Comparison of ENCODE assay signal across 19 cellular contexts in genomic region chr3:171317133-171317532, GRCh38.
A peak's percentile ranks its signal among the peaks of the same experiment; 100 is the strongest.
DNase-seq lines count a peak whose midpoint lies in the region; ATAC-seq and TF ChIP-seq lines count a peak whose summit lies in the region.
"Had no signal": no experiment of that assay in that cellular context is flagged by ENCODE, and none has a peak within 500 bp of the region (broad histone marks: within the 10 kb centered on the region; RNA-seq: fewer than 3 reads in every experiment).

No MANE protein-coding gene starts in this region.

- peaks cover 6% of the 10 kb centered on the region for H3K4me1 ChIP-seq in testis

- TF ChIP-seq CTCF in testis (IDR thresholded peaks at IDR 0.05) (no peak), endothelial cell (IDR thresholded peaks at IDR 0.05; ENCODE audit: unreplicated experiment) (no peak)

- H3K9me3 ChIP-seq in testis, result no peaks in the 10 kb centered on the region

- H3K36me3 Mint-ChIP-seq in naive thymus-derived CD8-positive, alpha-beta T cell, result no peaks in the 10 kb centered on the region
- peaks cover 3% of the 10 kb centered on the region for H3K36me3 Mint-ChIP-seq in endothelial cell (ENCODE audit: low read depth, unreplicated experiment)
- H3K36me3 Mint-ChIP-seq: activated CD8-positive, alpha-beta memory T cell treated with anti-CD3 and anti-CD28 coated beads, Interleukin-2, amount 10 ng/mL, durations not matched to agents 7 days and 5 days; natural killer cell treated with Interleukin-12 subunit alpha and Interleukin-12 subunit beta and Interleukin-15 and Interleukin-18, amount 100 ng/mL, for 72 hours had no signal

- H3K27ac ChIP-seq in testis, result no peak overlapping the region
- H3K27ac ChIP-seq: RWPE1 had no signal

- no peaks in the 10 kb centered on the region for H3K36me3 ChIP-seq in testis (ENCODE audit: low read depth, missing control alignments)

- peaks cover 24 to 55% (median 46%) of the 10 kb centered on the region in 4 donors for H3K4me1 Mint-ChIP-seq in naive thymus-derived CD8-positive, alpha-beta T cell
- peaks cover 37% of the 10 kb centered on the region for H3K4me1 Mint-ChIP-seq in endothelial cell (ENCODE audit: unreplicated experiment)
- H3K4me1 Mint-ChIP-seq: activated B cell treated with CpG ODN at 0.5 μM for 24 hours had no signal

- no peak for DNase-seq in Right ventricle myocardium inferior (ENCODE audit: missing footprints)
- DNase-seq in cardiac septum (ENCODE audit: low spot score), result no peak
- peak; percentile 68 for DNase-seq in amniotic epithelial cell (ENCODE audit: low read depth)
- DNase-seq in left cardiac atrium, result peak; percentile 48
- peak; percentile 74 for DNase-seq in testis
- no peak for DNase-seq in naive thymus-derived CD8-positive, alpha-beta T cell
- no peak for DNase-seq in endothelial cell (ENCODE audit: low spot score)
- no peak for DNase-seq in posterior vena cava (ENCODE audit: low spot score)
- DNase-seq: activated B cell treated with CpG ODN at 0.5 μM for 24 hours; activated CD8-positive, alpha-beta memory T cell treated with anti-CD3 and anti-CD28 coated beads, Interleukin-2, amount 10 ng/mL, durations not matched to agents 7 days and 5 days; activated gamma-delta T cell treated with Interleukin-2 at 50 U/mL for 16 hours; KG1; NCI-H1436 treated with DMSO at 0.1 percent for 48 hours; retina; T-cell had no signal

- WGBS in testis, 2 donors, result 80 to 86% methylated on average over 2 of the region's 2 CpGs

- peak; percentile 77 for ATAC-seq in Right ventricle myocardium inferior
- ATAC-seq in left cardiac atrium, result peak; percentile 86 to 90
- ATAC-seq in naive thymus-derived CD8-positive, alpha-beta T cell, result no peak
- ATAC-seq: activated CD8-positive, alpha-beta memory T cell treated with anti-CD3 and anti-CD28 coated beads, Interleukin-2, amount 10 ng/mL, durations not matched to agents 7 days and 5 days; left lobe of liver; natural killer cell treated with Interleukin-12 subunit alpha and Interleukin-12 subunit beta and Interleukin-15 and Interleukin-18, amount 100 ng/mL, for 72 hours; T-cell had no signal

- no peaks in the 10 kb centered on the region for H3K27me3 ChIP-seq in testis

- H3K9me3 Mint-ChIP-seq in naive thymus-derived CD8-positive, alpha-beta T cell, result no peaks in the 10 kb centered on the region
- no peaks in the 10 kb centered on the region for H3K9me3 Mint-ChIP-seq in endothelial cell (ENCODE audit: unreplicated experiment)
- H3K9me3 Mint-ChIP-seq: activated B cell treated with CpG ODN at 0.5 μM for 24 hours; dendritic cell treated with granulocyte-macrophage colony-stimulating factor and Interleukin-4, amounts not matched to agents 40 ng/mL and 50 ng/mL, for 4 days; natural killer cell treated with Interleukin-12 subunit alpha and Interleukin-12 subunit beta and Interleukin-15 and Interleukin-18, amount 100 ng/mL, for 72 hours; T-cell had no signal

- H3K4me3 Mint-ChIP-seq in naive thymus-derived CD8-positive, alpha-beta T cell, result no peak overlapping the region
- H3K4me3 Mint-ChIP-seq in endothelial cell (ENCODE audit: unreplicated experiment), result no peak overlapping the region
- H3K4me3 Mint-ChIP-seq: activated B cell treated with CpG ODN at 0.5 μM for 24 hours; activated CD8-positive, alpha-beta memory T cell treated with anti-CD3 and anti-CD28 coated beads, Interleukin-2, amount 10 ng/mL, durations not matched to agents 7 days and 5 days; dendritic cell treated with granulocyte-macrophage colony-stimulating factor and Interleukin-4, amounts not matched to agents 40 ng/mL and 50 ng/mL, for 4 days; natural killer cell treated with Interleukin-12 subunit alpha and Interleukin-12 subunit beta and Interleukin-15 and Interleukin-18, amount 100 ng/mL, for 72 hours; T-cell had no signal

- H3K27ac Mint-ChIP-seq in naive thymus-derived CD8-positive, alpha-beta T cell, result peak overlapping the region in 1 of 10 donors; percentile 48
- no peak overlapping the region for H3K27ac Mint-ChIP-seq in endothelial cell (ENCODE audit: unreplicated experiment)
- H3K27ac Mint-ChIP-seq: activated B cell treated with CpG ODN at 0.5 μM for 24 hours; activated CD8-positive, alpha-beta memory T cell treated with anti-CD3 and anti-CD28 coated beads, Interleukin-2, amount 10 ng/mL, durations not matched to agents 7 days and 5 days; dendritic cell treated with granulocyte-macrophage colony-stimulating factor and Interleukin-4, amounts not matched to agents 40 ng/mL and 50 ng/mL, for 4 days; T-cell had no signal

- POLR2A ChIA-PET in naive thymus-derived CD8-positive, alpha-beta T cell (lab: Charles Lee), result no interaction called here

- no peak overlapping the region for H3K4me3 ChIP-seq in testis

- intact Hi-C loops in Right ventricle myocardium inferior (cut with DNase I) (no loop called here), cardiac septum (cut with DNase I) (loop anchor here (5.0 kb wide), 2 partner anchors 130 to 250 kb away; no protein-coding TSS in a partner anchor), left cardiac atrium (cut with DNase I) (no loop called here), testis (cut with DNase I; ENCODE audit: low total_unique reads) (no loop called here), posterior vena cava (cut with DNase I) (no loop called here)

- H3K27me3 Mint-ChIP-seq in naive thymus-derived CD8-positive, alpha-beta T cell, result no peaks in the 10 kb centered on the region
- peaks cover 1% of the 10 kb centered on the region for H3K27me3 Mint-ChIP-seq in endothelial cell (ENCODE audit: unreplicated experiment)
- H3K27me3 Mint-ChIP-seq: activated B cell treated with CpG ODN at 0.5 μM for 24 hours; activated CD8-positive, alpha-beta memory T cell treated with anti-CD3 and anti-CD28 coated beads, Interleukin-2, amount 10 ng/mL, durations not matched to agents 7 days and 5 days; dendritic cell treated with granulocyte-macrophage colony-stimulating factor and Interleukin-4, amounts not matched to agents 40 ng/mL and 50 ng/mL, for 4 days; natural killer cell treated with Interleukin-12 subunit alpha and Interleukin-12 subunit beta and Interleukin-15 and Interleukin-18, amount 100 ng/mL, for 72 hours; T-cell had no signal

- no peak for TF ChIP-seq POLR2A in testis (IDR thresholded peaks at IDR 0.05)

Comparison
In these comparisons a context has a peak if more than half of its experiments do, and no peak if none do; other contexts are left out.
1. DNase-seq: peak in amniotic epithelial cell (single experiment), left cardiac atrium (single experiment) and testis (single experiment); none in Right ventricle myocardium inferior (single experiment), cardiac septum (single experiment), naive thymus-derived CD8-positive, alpha-beta T cell (0 of 10), endothelial cell (single experiment) and posterior vena cava (single experiment).
2. ATAC-seq: peak in Right ventricle myocardium inferior (single experiment) and left cardiac atrium (2 of 2); none in naive thymus-derived CD8-positive, alpha-beta T cell (0 of 2).